16 cellular contexts compared by ENCODE assay signal in genomic region chr15:92463826-92464225, GRCh38.
"Had no signal": no experiment of that assay in that cellular context is flagged by ENCODE, and none has a peak within 500 bp of the region (broad histone marks: within the 10 kb centered on the region; RNA-seq: fewer than 3 reads in every experiment).

No MANE protein-coding gene starts in this region.

- H3K4me3 ChIP-seq: colonic mucosa, esophagus squamous epithelium, gastrocnemius medialis, smooth muscle cell, thyroid gland had no signal

- H3K27ac ChIP-seq: colonic mucosa, esophagus squamous epithelium, gastrocnemius medialis, thyroid gland had no signal

- ATAC-seq: activated CD8-positive, alpha-beta T cell treated with anti-CD3 and anti-CD28 coated beads, Interleukin-2, amount 10 ng/mL, durations not matched to agents 7 days and 5 days; activated naive CD8-positive, alpha-beta T cell treated with anti-CD3 and anti-CD28 coated beads, Interleukin-2, amount 50 U/mL, for 24 hours; gastrocnemius medialis; right cardiac atrium; T-cell had no signal

- H3K36me3 ChIP-seq: colonic mucosa, esophagus squamous epithelium, gastrocnemius medialis, thyroid gland had no signal

- H3K4me1 ChIP-seq: colonic mucosa, esophagus squamous epithelium, gastrocnemius medialis, thyroid gland had no signal

- DNase-seq: activated CD4-positive, alpha-beta T cell treated with anti-CD3 and anti-CD28 coated beads for 4 hours; activated CD8-positive, alpha-beta memory T cell treated with anti-CD3 and anti-CD28 coated beads, Interleukin-2, amount 50 U/mL, for 48 hours; activated CD8-positive, alpha-beta T cell treated with anti-CD3 and anti-CD28 coated beads, Interleukin-2, amount 10 ng/mL, durations not matched to agents 7 days and 5 days; activated naive CD4-positive, alpha-beta T cell treated with Interleukin-2 at 50 U/mL for 16 hours; activated naive CD8-positive, alpha-beta T cell treated with anti-CD3 and anti-CD28 coated beads, Interleukin-2, amount 50 U/mL, for 24 hours; caudate nucleus; colonic mucosa; esophagus squamous epithelium; gastrocnemius medialis; kidney; posterior cingulate gyrus; right cardiac atrium; T-cell; T1000 had no signal

- H3K27me3 ChIP-seq: colonic mucosa, esophagus squamous epithelium, gastrocnemius medialis, thyroid gland had no signal

- H3K9me3 ChIP-seq: colonic mucosa, esophagus squamous epithelium, gastrocnemius medialis, thyroid gland had no signal
